9 cellular contexts compared by ENCODE assay signal in the genomic region with DNA sequence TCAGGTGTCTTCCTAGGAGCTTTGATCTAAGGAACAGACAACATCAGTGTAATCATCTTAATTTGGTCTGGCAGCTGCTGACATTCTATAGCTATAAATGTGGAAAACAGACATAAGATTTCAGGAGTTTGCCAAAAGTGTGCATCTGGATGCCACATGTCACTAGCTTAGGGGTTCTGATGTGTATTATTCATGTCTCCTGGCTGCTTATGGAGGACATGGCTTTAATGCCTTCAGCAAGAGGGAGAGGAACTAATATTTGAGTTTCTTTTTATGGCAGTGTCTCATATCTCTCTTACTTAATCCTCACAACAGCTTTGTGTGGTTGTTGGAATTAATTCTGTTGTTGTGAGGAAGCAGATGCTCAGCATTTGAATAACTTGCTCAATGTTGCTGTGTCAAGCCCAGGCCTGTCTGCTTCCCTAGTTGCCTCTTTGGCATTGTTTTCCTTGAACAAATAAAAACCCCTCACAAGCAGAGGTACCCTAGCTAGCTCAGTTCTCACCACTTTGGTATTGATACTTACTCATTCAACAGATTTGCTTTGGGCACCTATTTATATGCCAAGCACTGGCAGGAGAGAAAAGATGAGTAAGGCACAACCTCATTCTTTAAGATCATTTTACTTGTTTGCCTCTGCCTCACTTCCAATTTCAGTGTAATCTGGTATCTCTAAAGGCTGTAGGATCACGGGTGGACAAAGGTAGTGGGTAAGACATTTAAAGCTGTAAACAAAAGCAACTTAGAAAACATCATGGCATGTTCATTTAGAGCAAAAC.
DNase-seq lines count a peak whose midpoint lies in the region; ATAC-seq lines count a peak whose summit lies in the region.
"Had no signal": no experiment of that assay in that cellular context is flagged by ENCODE, and none has a peak within 500 bp of the region (broad histone marks: within the 10 kb centered on the region; RNA-seq: fewer than 3 reads in every experiment).

No MANE protein-coding gene starts in this region.

- H3K27ac ChIP-seq in iPS-20b (ENCODE audit: low read length): no peak overlapping the region

- no peaks in the 10 kb centered on the region for H3K27me3 ChIP-seq in iPS-20b (ENCODE audit: insufficient read depth, low read length)

- H3K4me3 ChIP-seq in iPS-20b (ENCODE audit: low read length): no peak overlapping the region

- peak; percentile 51 for DNase-seq in DMS 273 treated with DMSO at 0.1 percent for 48 hours (lab: John Stamatoyannopoulos, UW)
- peak; percentile 27 for DNase-seq in NCI-H1436 (lab: John Stamatoyannopoulos, UW)
- DNase-seq in SHP77 treated with DMSO at 0.1 percent for 48 hours (lab: John Stamatoyannopoulos, UW): peak; percentile 37
- DNase-seq in stimulated activated CD8-positive, alpha-beta memory T cell treated with anti-CD3 and anti-CD28 coated beads, Interleukin-4, amount 100 ng/mL, for 48 hours: no peak
- DNase-seq in hepatic stellate cell (ENCODE audit: low spot score): no peak
- no peak for DNase-seq in germinal center (ENCODE audit: low spot score)
- DNase-seq: Right ventricle myocardium superior had no signal

- no peak for ATAC-seq in GM19467 (IDR thresholded peaks at IDR 0.05; ENCODE audit: unreplicated experiment)

- peak overlapping the region; percentile 17 for H3K9ac ChIP-seq in iPS-20b (ENCODE audit: low read depth, low read length)

- peaks cover 9% of the 10 kb centered on the region for H3K4me1 ChIP-seq in iPS-20b (ENCODE audit: insufficient read depth, low read length)

- no peaks in the 10 kb centered on the region for H3K36me3 ChIP-seq in iPS-20b (ENCODE audit: insufficient read depth, low read depth, low read length)

- no peaks in the 10 kb centered on the region for H3K9me3 ChIP-seq in iPS-20b (ENCODE audit: insufficient read depth, low read depth, low read length)

Comparison
In these comparisons a context has a peak if more than half of its experiments do, and no peak if none do; other contexts are left out.
1. DNase-seq: peak in DMS 273 treated with DMSO at 0.1 percent for 48 hours (single experiment), NCI-H1436 (single experiment) and SHP77 treated with DMSO at 0.1 percent for 48 hours (single experiment); none in stimulated activated CD8-positive, alpha-beta memory T cell treated with anti-CD3 and anti-CD28 coated beads, Interleukin-4, amount 100 ng/mL, for 48 hours (single experiment), hepatic stellate cell (single experiment) and germinal center (single experiment).